Comparison of ENCODE assay signal across 8 cellular contexts in genomic region chr22:33299245-33299956, GRCh38.
DNase-seq lines count a peak whose midpoint lies in the region; ATAC-seq and TF ChIP-seq lines count a peak whose summit lies in the region.

No MANE protein-coding gene starts in this region.

- no peak overlapping the region for H3K4me2 ChIP-seq in hepatocyte

- no peaks in the 10 kb centered on the region for H3K9me3 Mint-ChIP-seq in activated CD4-positive, alpha-beta T cell treated with anti-CD3 and anti-CD28 coated beads, Interleukin-2, amount 10 ng/mL, durations not matched to agents 24 days and 14 days

- H3K4me3 Mint-ChIP-seq in activated CD4-positive, alpha-beta T cell treated with anti-CD3 and anti-CD28 coated beads, Interleukin-2, amount 10 ng/mL, durations not matched to agents 24 days and 14 days = no peak overlapping the region

- 93% methylated on average over 6 of the region's 7 CpGs for WGBS in hepatocyte (ENCODE audit: low lambda C conversion rate, missing lambda C conversion rate)

- no peak overlapping the region for H3K4me3 ChIP-seq in kidney epithelial cell (ENCODE audit: low read depth, low read length)
- H3K4me3 ChIP-seq in hepatocyte = no peak overlapping the region

- no peaks in the 10 kb centered on the region for H3K36me3 ChIP-seq in kidney epithelial cell (ENCODE audit: control insufficient read depth, insufficient read depth, low read length)
- H3K36me3 ChIP-seq in hepatocyte (replicated peaks; ENCODE audit: insufficient read depth, low read depth) = no peaks in the 10 kb centered on the region

- no peaks in the 10 kb centered on the region for H3K79me2 ChIP-seq in hepatocyte

- no peaks in the 10 kb centered on the region for H4K20me1 ChIP-seq in hepatocyte (ENCODE audit: insufficient read depth, poor library complexity, severe bottlenecking)

- no peak overlapping the region for H2AFZ ChIP-seq in hepatocyte

- H3K27me3 Mint-ChIP-seq in activated CD4-positive, alpha-beta T cell treated with anti-CD3 and anti-CD28 coated beads, Interleukin-2, amount 10 ng/mL, durations not matched to agents 24 days and 14 days = no peaks in the 10 kb centered on the region

- ATAC-seq in GM18508 (IDR thresholded peaks at IDR 0.05; ENCODE audit: insufficient read depth, unreplicated experiment) = peak; percentile 72
- ATAC-seq in GM21619 (IDR thresholded peaks at IDR 0.05; ENCODE audit: unreplicated experiment) = peak; percentile 86
- ATAC-seq in HG03565 (IDR thresholded peaks at IDR 0.05; ENCODE audit: unreplicated experiment) = peak; percentile 91

- TF ChIP-seq CTCF in kidney epithelial cell (IDR thresholded peaks at IDR 0.05; ENCODE audit: insufficient read depth, low read length, poor library complexity, severe bottlenecking) (no peak), hepatocyte (IDR thresholded peaks at IDR 0.05; ENCODE audit: poor library complexity) (no peak)

- no peaks in the 10 kb centered on the region for H3K4me1 ChIP-seq in hepatocyte (ENCODE audit: insufficient read depth)

- H3K4me1 Mint-ChIP-seq in activated CD4-positive, alpha-beta T cell treated with anti-CD3 and anti-CD28 coated beads, Interleukin-2, amount 10 ng/mL, durations not matched to agents 24 days and 14 days = no peaks in the 10 kb centered on the region

- H3K36me3 Mint-ChIP-seq in activated CD4-positive, alpha-beta T cell treated with anti-CD3 and anti-CD28 coated beads, Interleukin-2, amount 10 ng/mL, durations not matched to agents 24 days and 14 days (ENCODE audit: low read depth) = no peaks in the 10 kb centered on the region

- DNase-seq in kidney epithelial cell (ENCODE audit: low read depth) = peak; percentile 61
- DNase-seq in stimulated activated CD8-positive, alpha-beta memory T cell treated with anti-CD3 and anti-CD28 coated beads, Interleukin-4, amount 100 ng/mL, for 48 hours = no peak
- no peak for DNase-seq in NCI-H82 treated with DMSO at 0.1 percent for 48 hours (lab: John Stamatoyannopoulos, UW; ENCODE audit: unreplicated experiment)
- no peak for DNase-seq in hepatocyte (ENCODE audit: low spot score)
- DNase-seq in activated CD4-positive, alpha-beta T cell treated with anti-CD3 and anti-CD28 coated beads, Interleukin-2, amount 10 ng/mL, durations not matched to agents 24 days and 14 days = no peak

- H3K27me3 ChIP-seq in kidney epithelial cell (ENCODE audit: control insufficient read depth, insufficient read depth, low read length) (no peaks in the 10 kb centered on the region), hepatocyte (no peaks in the 10 kb centered on the region)

- no peaks in the 10 kb centered on the region for H3K9me2 ChIP-seq in hepatocyte (replicated peaks; ENCODE audit: insufficient read depth)

- intact Hi-C loops in activated CD4-positive, alpha-beta T cell treated with anti-CD3 and anti-CD28 coated beads, Interleukin-2, amount 10 ng/mL, durations not matched to agents 24 days and 14 days (cut with micrococcal nuclease) = no loop called here

- no peaks in the 10 kb centered on the region for H3K9me3 ChIP-seq in hepatocyte (ENCODE audit: low read depth)

- no peak overlapping the region for H3K27ac ChIP-seq in hepatocyte

- H3K27ac Mint-ChIP-seq in activated CD4-positive, alpha-beta T cell treated with anti-CD3 and anti-CD28 coated beads, Interleukin-2, amount 10 ng/mL, durations not matched to agents 24 days and 14 days = no peak overlapping the region
